7 cellular contexts compared by ENCODE assay signal in the genomic region with DNA sequence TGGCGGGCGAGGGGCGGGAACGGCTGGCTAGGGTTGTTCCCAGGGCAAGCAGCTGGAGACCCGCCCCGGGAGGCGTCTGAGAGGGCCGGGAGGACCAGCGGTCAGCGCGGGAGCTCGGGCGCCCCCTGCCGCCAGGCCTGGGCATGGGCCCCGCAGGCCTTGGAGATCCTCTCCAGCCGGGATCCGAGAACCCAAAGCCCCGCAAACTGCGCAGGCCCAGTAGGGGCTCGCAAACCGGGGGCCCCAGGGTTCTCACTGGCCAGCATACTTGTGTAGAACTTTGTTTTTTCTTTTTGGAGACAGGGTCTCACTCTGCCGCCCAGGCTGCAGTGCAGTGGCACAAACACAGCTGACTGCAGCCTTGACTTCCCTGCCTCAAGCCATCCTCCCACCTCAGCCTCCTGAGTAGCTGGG. TPM values are rescaled to one million over a fixed set of nuclear protein-coding genes. Genes with fewer than 3 reads are reported as not detected.
A peak's percentile ranks its signal among the peaks of the same experiment; 100 is the strongest.
DNase-seq lines count a peak whose midpoint lies in the region; ATAC-seq and TF ChIP-seq lines count a peak whose summit lies in the region.

No MANE protein-coding gene starts in this region.

- in situ Hi-C loops in astrocyte of the cerebellum (cut with HindIII; ENCODE audit: low sequenced_read_pairs) = no loop called here

- H3K27me3 Mint-ChIP-seq in stimulated activated naive CD8-positive, alpha-beta T cell treated with anti-CD3 and anti-CD28 coated beads, Interleukin-15, amount 100 ng/mL, for 72 hours = peaks cover 51% of the 10 kb centered on the region

- no peaks in the 10 kb centered on the region for H3K4me1 Mint-ChIP-seq in stimulated activated naive CD8-positive, alpha-beta T cell treated with anti-CD3 and anti-CD28 coated beads, Interleukin-15, amount 100 ng/mL, for 72 hours

- TF ChIP-seq CTCF in GM12873 (IDR thresholded peaks at IDR 0.05; ENCODE audit: insufficient read depth, low read depth, low read length, missing control alignments) (peak; percentile 85), astrocyte of the cerebellum (IDR thresholded peaks at IDR 0.05; ENCODE audit: low read depth, low read length, missing control alignments) (peak; percentile 79)

- no peaks in the 10 kb centered on the region for H3K9me3 ChIP-seq in MG63

- no peak overlapping the region for H3K4me3 Mint-ChIP-seq in stimulated activated naive CD8-positive, alpha-beta T cell treated with anti-CD3 and anti-CD28 coated beads, Interleukin-15, amount 100 ng/mL, for 72 hours

- H3K36me3 ChIP-seq in MG63 = no peaks in the 10 kb centered on the region

- H3K9me3 Mint-ChIP-seq in stimulated activated naive CD8-positive, alpha-beta T cell treated with anti-CD3 and anti-CD28 coated beads, Interleukin-15, amount 100 ng/mL, for 72 hours = no peaks in the 10 kb centered on the region

- no peak overlapping the region for H3K4me3 ChIP-seq in MG63
- no peak overlapping the region for H3K4me3 ChIP-seq in astrocyte of the cerebellum (ENCODE audit: low read depth, low read length)

- peak; percentile 37 for DNase-seq in MG63
- DNase-seq in astrocyte of the cerebellum (ENCODE audit: low read depth) = no peak
- peak; percentile 93 for DNase-seq in islet precursor cell
- DNase-seq in stimulated activated naive CD8-positive, alpha-beta T cell treated with anti-CD3 and anti-CD28 coated beads, Interleukin-15, amount 100 ng/mL, for 72 hours = peak; percentile 38 to 43
- no peak for DNase-seq in NCI-H2107 (lab: John Stamatoyannopoulos, UW)

- no peak overlapping the region for H3K27ac Mint-ChIP-seq in stimulated activated naive CD8-positive, alpha-beta T cell treated with anti-CD3 and anti-CD28 coated beads, Interleukin-15, amount 100 ng/mL, for 72 hours

- peak; percentile 75 for ATAC-seq in stimulated activated naive CD8-positive, alpha-beta T cell treated with anti-CD3 and anti-CD28 coated beads, Interleukin-15, amount 100 ng/mL, for 72 hours
- no peak for ATAC-seq in HG02678 (IDR thresholded peaks at IDR 0.05; ENCODE audit: unreplicated experiment)

- H3K27me3 ChIP-seq in MG63 = no peaks in the 10 kb centered on the region

RNA-seq across cellular contexts. Expression of a gene that starts 20.8 kb away (rescaled TPM):
- 0.07 TPM in 1 of 2 replicates, not detected in the other for total RNA-seq in MG63 (2014; rRNA removed; shearing (Covaris generic); ENCODE audit: low replicate concordance)

Comparison
In these comparisons a context has a peak if more than half of its experiments do, and no peak if none do; other contexts are left out.
1. DNase-seq: peak in MG63 (single experiment), islet precursor cell (single experiment) and stimulated activated naive CD8-positive, alpha-beta T cell treated with anti-CD3 and anti-CD28 coated beads, Interleukin-15, amount 100 ng/mL, for 72 hours (2 of 2); none in astrocyte of the cerebellum (single experiment) and NCI-H2107 (single experiment).